In the genomic region with DNA sequence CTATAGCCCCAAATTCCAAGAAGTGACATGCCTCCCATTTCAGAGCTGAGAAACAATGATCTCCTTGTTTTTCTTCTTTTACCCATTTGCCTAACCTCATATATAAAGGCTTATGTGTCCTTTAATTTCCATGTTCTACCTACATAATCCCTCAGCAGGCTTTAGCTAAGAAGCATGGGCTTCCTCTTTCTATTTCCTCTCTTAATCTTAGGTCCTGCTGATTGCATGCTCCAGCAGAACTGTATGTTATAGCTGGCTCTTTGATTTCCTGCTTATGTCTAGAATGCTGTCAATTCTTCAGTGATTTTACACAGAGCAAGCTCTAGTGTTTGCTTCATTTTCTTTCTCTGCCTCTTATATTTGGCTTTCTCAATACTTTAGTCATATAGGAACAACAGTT, we compare ENCODE assay signal across 20 cellular contexts.
DNase-seq lines count a peak whose midpoint lies in the region; ATAC-seq and TF ChIP-seq lines count a peak whose summit lies in the region.
"Had no signal": no experiment of that assay in that cellular context is flagged by ENCODE, and none has a peak within 500 bp of the region (broad histone marks: within the 10 kb centered on the region; RNA-seq: fewer than 3 reads in every experiment).

No MANE protein-coding gene starts in this region.

- peak; percentile 92 for DNase-seq in Karpas-422
- peak; percentile 5 for DNase-seq in NOMO-1 treated with dmso at 0.1 percent for 144 hours (lab: John Stamatoyannopoulos, UW; ENCODE audit: unreplicated experiment)
- DNase-seq in activated B cell treated with CpG ODN at 0.5 μM for 24 hours: no peak
- no peak for DNase-seq in activated CD8-positive, alpha-beta T cell treated with anti-CD3 and anti-CD28 coated beads, Interleukin-2, amount 10 ng/mL, durations not matched to agents 7 days and 5 days
- no peak for DNase-seq in RKO (ENCODE audit: low spot score)
- DNase-seq: activated CD4-positive, alpha-beta T cell treated with anti-CD3 and anti-CD28 coated beads, Interleukin-2, amount 50 U/mL, for 1 hour; activated CD8-positive, alpha-beta memory T cell treated with anti-CD3 and anti-CD28 coated beads, Interleukin-2, amount 50 U/mL, for 48 hours; activated effector memory CD4-positive, alpha-beta T cell treated with anti-CD3 and anti-CD28 coated beads, Interleukin-2, amount 50 U/mL, for 16 hours; brain microvascular endothelial cell; Calu3; colonic mucosa; glutamatergic neuron; left colon; NCI-H82; stimulated activated CD4-positive, alpha-beta T cell treated with anti-CD3 and anti-CD28 coated beads, Interleukin-2, amount 100 ng/mL, for 48 hours; stimulated activated naive CD8-positive, alpha-beta T cell treated with anti-CD3 and anti-CD28 coated beads, Interleukin-15, amount 100 ng/mL, for 72 hours; transverse colon had no signal

- POLR2A ChIA-PET in activated B cell treated with CpG ODN at 0.5 μM for 24 hours (lab: Charles Lee): interaction anchor here (1.7 kb wide), 1 partner anchor 14 kb away, joined by 11 read pairs; no protein-coding TSS in a partner anchor
- POLR2A ChIA-PET in activated CD8-positive, alpha-beta T cell treated with anti-CD3 and anti-CD28 coated beads, Interleukin-2, amount 10 ng/mL, durations not matched to agents 7 days and 5 days (lab: Charles Lee): no interaction called here

- H3K27me3 ChIP-seq in Karpas-422 (ENCODE audit: low read length): no peaks in the 10 kb centered on the region
- H3K27me3 ChIP-seq: brain microvascular endothelial cell, colonic mucosa, transverse colon had no signal

- H3K27me3 Mint-ChIP-seq in activated B cell treated with CpG ODN at 0.5 μM for 24 hours: no peaks in the 10 kb centered on the region
- H3K27me3 Mint-ChIP-seq in stimulated activated memory B cell treated with anti-CD40 and anti-IgM and Interleukin-4, amounts not matched to agents 10 μg/mL and 1 μg/mL and 100 μg/mL, for 72 hours: no peaks in the 10 kb centered on the region
- H3K27me3 Mint-ChIP-seq in activated CD8-positive, alpha-beta T cell treated with anti-CD3 and anti-CD28 coated beads, Interleukin-2, amount 10 ng/mL, durations not matched to agents 7 days and 5 days (ENCODE audit: low read depth): no peaks in the 10 kb centered on the region
- H3K27me3 Mint-ChIP-seq: stimulated activated naive CD8-positive, alpha-beta T cell treated with anti-CD3 and anti-CD28 coated beads, Interleukin-15, amount 100 ng/mL, for 72 hours had no signal

- H3K9me2 ChIP-seq in Karpas-422 (replicated peaks; ENCODE audit: insufficient read depth, low read length): no peaks in the 10 kb centered on the region

- peaks cover 72% of the 10 kb centered on the region for H3K4me1 Mint-ChIP-seq in activated B cell treated with CpG ODN at 0.5 μM for 24 hours
- peaks cover 46% of the 10 kb centered on the region for H3K4me1 Mint-ChIP-seq in stimulated activated memory B cell treated with anti-CD40 and anti-IgM and Interleukin-4, amounts not matched to agents 10 μg/mL and 1 μg/mL and 100 μg/mL, for 72 hours
- no peaks in the 10 kb centered on the region for H3K4me1 Mint-ChIP-seq in activated CD8-positive, alpha-beta T cell treated with anti-CD3 and anti-CD28 coated beads, Interleukin-2, amount 10 ng/mL, durations not matched to agents 7 days and 5 days (ENCODE audit: low read depth)
- H3K4me1 Mint-ChIP-seq: stimulated activated naive CD8-positive, alpha-beta T cell treated with anti-CD3 and anti-CD28 coated beads, Interleukin-15, amount 100 ng/mL, for 72 hours had no signal

- ATAC-seq in activated B cell treated with CpG ODN at 0.5 μM for 24 hours (ENCODE audit: low read depth) (peak; percentile 77), HG02642 (IDR thresholded peaks at IDR 0.05; ENCODE audit: poor library complexity, unreplicated experiment) (no peak)
- ATAC-seq in stimulated activated memory B cell treated with anti-CD40 and anti-IgM and Interleukin-4, amounts not matched to agents 10 μg/mL and 1 μg/mL and 100 μg/mL, for 72 hours: peak; percentile 78
- no peak for ATAC-seq in activated CD8-positive, alpha-beta T cell treated with anti-CD3 and anti-CD28 coated beads, Interleukin-2, amount 10 ng/mL, durations not matched to agents 7 days and 5 days
- ATAC-seq: left colon; stimulated activated naive CD8-positive, alpha-beta T cell treated with anti-CD3 and anti-CD28 coated beads, Interleukin-15, amount 100 ng/mL, for 72 hours had no signal

- intact Hi-C loops in activated B cell treated with CpG ODN at 0.5 μM for 24 hours (cut with micrococcal nuclease): loop anchor here (2.0 kb wide), 1 partner anchor 13 kb away; no protein-coding TSS in a partner anchor

- H3K27ac Mint-ChIP-seq in activated B cell treated with CpG ODN at 0.5 μM for 24 hours: peak overlapping the region; percentile 77
- peak overlapping the region; percentile 62 for H3K27ac Mint-ChIP-seq in stimulated activated memory B cell treated with anti-CD40 and anti-IgM and Interleukin-4, amounts not matched to agents 10 μg/mL and 1 μg/mL and 100 μg/mL, for 72 hours
- H3K27ac Mint-ChIP-seq in activated CD8-positive, alpha-beta T cell treated with anti-CD3 and anti-CD28 coated beads, Interleukin-2, amount 10 ng/mL, durations not matched to agents 7 days and 5 days: no peak overlapping the region
- H3K27ac Mint-ChIP-seq: stimulated activated naive CD8-positive, alpha-beta T cell treated with anti-CD3 and anti-CD28 coated beads, Interleukin-15, amount 100 ng/mL, for 72 hours had no signal

- H3K4me3 Mint-ChIP-seq in activated B cell treated with CpG ODN at 0.5 μM for 24 hours: peak overlapping the region; percentile 48
- H3K4me3 Mint-ChIP-seq in stimulated activated memory B cell treated with anti-CD40 and anti-IgM and Interleukin-4, amounts not matched to agents 10 μg/mL and 1 μg/mL and 100 μg/mL, for 72 hours: peak overlapping the region; percentile 5
- H3K4me3 Mint-ChIP-seq in activated CD8-positive, alpha-beta T cell treated with anti-CD3 and anti-CD28 coated beads, Interleukin-2, amount 10 ng/mL, durations not matched to agents 7 days and 5 days: no peak overlapping the region
- H3K4me3 Mint-ChIP-seq: stimulated activated naive CD8-positive, alpha-beta T cell treated with anti-CD3 and anti-CD28 coated beads, Interleukin-15, amount 100 ng/mL, for 72 hours had no signal

- no peaks in the 10 kb centered on the region for H3K36me3 ChIP-seq in Karpas-422 (ENCODE audit: insufficient read depth, low read length)
- H3K36me3 ChIP-seq: brain microvascular endothelial cell, colonic mucosa, transverse colon had no signal

- H2AFZ ChIP-seq in Karpas-422 (ENCODE audit: low read length): no peak overlapping the region

- peak overlapping the region; percentile 96 for H3K27ac ChIP-seq in Karpas-422 (ENCODE audit: low read length)
- H3K27ac ChIP-seq: brain microvascular endothelial cell, colonic mucosa, transverse colon had no signal

- H3K9me3 Mint-ChIP-seq in activated B cell treated with CpG ODN at 0.5 μM for 24 hours: no peaks in the 10 kb centered on the region
- H3K9me3 Mint-ChIP-seq in stimulated activated memory B cell treated with anti-CD40 and anti-IgM and Interleukin-4, amounts not matched to agents 10 μg/mL and 1 μg/mL and 100 μg/mL, for 72 hours: peaks cover 2% of the 10 kb centered on the region
- no peaks in the 10 kb centered on the region for H3K9me3 Mint-ChIP-seq in activated CD8-positive, alpha-beta T cell treated with anti-CD3 and anti-CD28 coated beads, Interleukin-2, amount 10 ng/mL, durations not matched to agents 7 days and 5 days (ENCODE audit: insufficient read depth)
- H3K9me3 Mint-ChIP-seq: stimulated activated naive CD8-positive, alpha-beta T cell treated with anti-CD3 and anti-CD28 coated beads, Interleukin-15, amount 100 ng/mL, for 72 hours had no signal

- CTCF ChIA-PET in activated B cell treated with CpG ODN at 0.5 μM for 24 hours (lab: Charles Lee): interaction anchor here (1.4 kb wide), 1 partner anchor 383 kb away, joined by 3 read pairs; the partner anchor contains the start of gene HS3ST3B1
- CTCF ChIA-PET in activated CD8-positive, alpha-beta T cell treated with anti-CD3 and anti-CD28 coated beads, Interleukin-2, amount 10 ng/mL, durations not matched to agents 7 days and 5 days (lab: Charles Lee): no interaction called here

- peak overlapping the region; percentile 81 for H3K4me2 ChIP-seq in Karpas-422 (ENCODE audit: low read depth, low read length, poor library complexity, severe bottlenecking)
- H3K4me2 ChIP-seq: smooth muscle cell had no signal

- no peaks in the 10 kb centered on the region for H4K20me1 ChIP-seq in Karpas-422 (ENCODE audit: insufficient read depth, low read depth, low read length)

- peak overlapping the region; percentile 57 for H3K4me3 ChIP-seq in Karpas-422 (ENCODE audit: low read length)
- H3K4me3 ChIP-seq: colonic mucosa, smooth muscle cell, transverse colon had no signal

- H3K79me2 ChIP-seq in Karpas-422 (ENCODE audit: low read length): no peaks in the 10 kb centered on the region

- TF ChIP-seq CTCF in activated B cell treated with CpG ODN at 0.5 μM for 24 hours (IDR thresholded peaks at IDR 0.05): no peak

- H3K36me3 Mint-ChIP-seq in activated B cell treated with CpG ODN at 0.5 μM for 24 hours (ENCODE audit: low read depth): no peaks in the 10 kb centered on the region
- H3K36me3 Mint-ChIP-seq in stimulated activated memory B cell treated with anti-CD40 and anti-IgM and Interleukin-4, amounts not matched to agents 10 μg/mL and 1 μg/mL and 100 μg/mL, for 72 hours: no peaks in the 10 kb centered on the region
- H3K36me3 Mint-ChIP-seq in activated CD8-positive, alpha-beta T cell treated with anti-CD3 and anti-CD28 coated beads, Interleukin-2, amount 10 ng/mL, durations not matched to agents 7 days and 5 days (ENCODE audit: low read depth): no peaks in the 10 kb centered on the region

- no peaks in the 10 kb centered on the region for H3K9me3 ChIP-seq in Karpas-422 (ENCODE audit: low read length)
- H3K9me3 ChIP-seq: colonic mucosa, transverse colon had no signal

- peak overlapping the region; percentile 65 for H3K9ac ChIP-seq in Karpas-422 (ENCODE audit: low read length)

- peaks cover 80% of the 10 kb centered on the region for H3K4me1 ChIP-seq in Karpas-422 (ENCODE audit: low read length)
- H3K4me1 ChIP-seq: colonic mucosa, transverse colon had no signal

Comparison
In these comparisons a context has a peak if more than half of its experiments do, and no peak if none do; other contexts are left out.
1. DNase-seq: peak in Karpas-422 (single experiment) and NOMO-1 treated with dmso at 0.1 percent for 144 hours (single experiment); none in activated B cell treated with CpG ODN at 0.5 μM for 24 hours (single experiment), activated CD8-positive, alpha-beta T cell treated with anti-CD3 and anti-CD28 coated beads, Interleukin-2, amount 10 ng/mL, durations not matched to agents 7 days and 5 days (single experiment) and RKO (single experiment).
2. ATAC-seq: peak in activated B cell treated with CpG ODN at 0.5 μM for 24 hours (single experiment) and stimulated activated memory B cell treated with anti-CD40 and anti-IgM and Interleukin-4, amounts not matched to agents 10 μg/mL and 1 μg/mL and 100 μg/mL, for 72 hours (single experiment); none in HG02642 (single experiment) and activated CD8-positive, alpha-beta T cell treated with anti-CD3 and anti-CD28 coated beads, Interleukin-2, amount 10 ng/mL, durations not matched to agents 7 days and 5 days (single experiment).